24 cellular contexts compared by ENCODE assay signal in the genomic region with DNA sequence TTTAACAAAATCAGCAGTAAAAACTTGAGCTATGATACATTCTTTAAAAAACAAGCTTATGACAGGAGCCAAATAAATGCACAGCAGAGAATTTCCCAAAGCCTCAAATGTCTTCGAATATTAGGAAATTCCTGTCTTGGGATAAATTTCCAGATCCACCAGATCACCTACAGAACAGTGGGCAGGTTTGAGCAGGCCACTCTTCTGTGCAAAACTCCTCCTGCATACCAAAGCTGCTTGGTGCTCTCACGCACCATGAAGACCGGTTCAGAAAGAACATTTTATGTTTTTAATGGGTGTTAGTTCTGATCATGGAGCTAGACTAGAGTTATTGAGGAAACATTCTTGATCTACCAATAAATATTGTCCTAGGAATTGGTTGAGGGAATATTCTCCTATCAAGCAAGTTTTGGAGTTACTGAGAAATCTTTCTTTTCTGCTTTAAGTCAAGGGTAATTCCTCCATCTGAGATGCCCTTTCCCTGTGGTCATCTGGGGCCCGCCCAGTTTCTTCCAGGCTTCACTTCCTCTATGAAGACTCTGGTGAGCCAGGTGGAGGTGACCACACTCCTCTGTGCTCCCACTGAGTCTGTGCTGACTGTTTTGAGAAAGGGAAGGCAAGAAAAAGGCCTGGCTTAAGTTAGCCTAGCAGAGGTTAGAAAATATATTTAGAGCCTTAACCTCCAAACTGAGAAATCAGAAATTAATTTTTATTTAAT. TPM values are rescaled to one million over a fixed set of nuclear protein-coding genes. Genes with fewer than 3 reads are reported as not detected.
DNase-seq lines count a peak whose midpoint lies in the region; ATAC-seq, FAIRE-seq and TF ChIP-seq lines count a peak whose summit lies in the region.
"Had no signal": no experiment of that assay in that cellular context is flagged by ENCODE, and none has a peak within 500 bp of the region (broad histone marks: within the 10 kb centered on the region; RNA-seq: fewer than 3 reads in every experiment).

No MANE protein-coding gene starts in this region.

- no peaks in the 10 kb centered on the region for H3K36me3 ChIP-seq in bronchial epithelial cell (ENCODE audit: control insufficient read depth, insufficient read depth, low read length)

- H3K36me3 Mint-ChIP-seq in stimulated activated memory B cell treated with anti-CD40 and anti-IgM and Interleukin-4, amounts not matched to agents 10 μg/mL and 1 μg/mL and 100 μg/mL, for 72 hours = no peaks in the 10 kb centered on the region
- no peaks in the 10 kb centered on the region for H3K36me3 Mint-ChIP-seq in immature natural killer cell
- no peaks in the 10 kb centered on the region for H3K36me3 Mint-ChIP-seq in activated T-helper 17 cell treated with anti-CD3 and anti-CD28 coated beads, Interleukin-2, amount 50 U/mL, for 72 hours (ENCODE audit: low read depth)
- H3K36me3 Mint-ChIP-seq: CD4-positive, CD25-positive, alpha-beta regulatory T cell had no signal

- peak overlapping the region; percentile 86 for H3K27ac ChIP-seq in RWPE1
- H3K27ac ChIP-seq: A549, KMS-11, SK-N-MC had no signal

- no peak overlapping the region for H3K27ac Mint-ChIP-seq in stimulated activated memory B cell treated with anti-CD40 and anti-IgM and Interleukin-4, amounts not matched to agents 10 μg/mL and 1 μg/mL and 100 μg/mL, for 72 hours
- H3K27ac Mint-ChIP-seq in immature natural killer cell = no peak overlapping the region
- H3K27ac Mint-ChIP-seq in activated T-helper 17 cell treated with anti-CD3 and anti-CD28 coated beads, Interleukin-2, amount 50 U/mL, for 72 hours = no peak overlapping the region
- H3K27ac Mint-ChIP-seq: B cell; CD4-positive, CD25-positive, alpha-beta regulatory T cell; GM23338 had no signal

- no peak overlapping the region for H3K4me3 Mint-ChIP-seq in stimulated activated memory B cell treated with anti-CD40 and anti-IgM and Interleukin-4, amounts not matched to agents 10 μg/mL and 1 μg/mL and 100 μg/mL, for 72 hours
- H3K4me3 Mint-ChIP-seq in immature natural killer cell = no peak overlapping the region
- H3K4me3 Mint-ChIP-seq in activated T-helper 17 cell treated with anti-CD3 and anti-CD28 coated beads, Interleukin-2, amount 50 U/mL, for 72 hours = no peak overlapping the region
- H3K4me3 Mint-ChIP-seq: B cell; CD4-positive, CD25-positive, alpha-beta regulatory T cell; GM23338 had no signal

- POLR2A ChIA-PET in RWPE1 (lab: Yijun Ruan, JAX; ENCODE audit: low non-redundant PET) = no interaction called here

- ATAC-seq in stimulated activated memory B cell treated with anti-CD40 and anti-IgM and Interleukin-4, amounts not matched to agents 10 μg/mL and 1 μg/mL and 100 μg/mL, for 72 hours = peak; percentile 64
- no peak for ATAC-seq in GM19455 (IDR thresholded peaks at IDR 0.05; ENCODE audit: unreplicated experiment)
- ATAC-seq in activated T-helper 17 cell treated with anti-CD3 and anti-CD28 coated beads, Interleukin-2, amount 50 U/mL, for 72 hours (replicated peaks) = no peak
- ATAC-seq in GM21717 (IDR thresholded peaks at IDR 0.05; ENCODE audit: unreplicated experiment) = no peak
- ATAC-seq: A549, GM23338 had no signal

- peak; percentile 82 for FAIRE-seq in bronchial epithelial cell (lab: Jason Lieb, UNC)
- FAIRE-seq: A549 had no signal

- H3K4me3 ChIP-seq in bronchial epithelial cell (ENCODE audit: low read depth, low read length) = no peak overlapping the region
- H3K4me3 ChIP-seq: A549, GM23338, SK-N-MC had no signal

- peaks cover 63% of the 10 kb centered on the region for H3K4me1 Mint-ChIP-seq in stimulated activated memory B cell treated with anti-CD40 and anti-IgM and Interleukin-4, amounts not matched to agents 10 μg/mL and 1 μg/mL and 100 μg/mL, for 72 hours
- H3K4me1 Mint-ChIP-seq in immature natural killer cell = no peaks in the 10 kb centered on the region
- H3K4me1 Mint-ChIP-seq in activated T-helper 17 cell treated with anti-CD3 and anti-CD28 coated beads, Interleukin-2, amount 50 U/mL, for 72 hours = peaks cover 4% of the 10 kb centered on the region
- H3K4me1 Mint-ChIP-seq: CD4-positive, CD25-positive, alpha-beta regulatory T cell; GM23338 had no signal

- H3K9me3 Mint-ChIP-seq in stimulated activated memory B cell treated with anti-CD40 and anti-IgM and Interleukin-4, amounts not matched to agents 10 μg/mL and 1 μg/mL and 100 μg/mL, for 72 hours = no peaks in the 10 kb centered on the region
- no peaks in the 10 kb centered on the region for H3K9me3 Mint-ChIP-seq in immature natural killer cell
- H3K9me3 Mint-ChIP-seq in activated T-helper 17 cell treated with anti-CD3 and anti-CD28 coated beads, Interleukin-2, amount 50 U/mL, for 72 hours = no peaks in the 10 kb centered on the region
- H3K9me3 Mint-ChIP-seq: CD4-positive, CD25-positive, alpha-beta regulatory T cell; GM23338 had no signal

- no peak for TF ChIP-seq CTCF in RWPE1 (conservative IDR thresholded peaks at IDR 0.05; ENCODE audit: low read depth)
- no peak for TF ChIP-seq CTCF in bronchial epithelial cell (IDR thresholded peaks at IDR 0.05; ENCODE audit: insufficient read depth, low read length, severe bottlenecking)

- CTCF ChIA-PET in RWPE1 (lab: Yijun Ruan, JAX) = interaction anchor here (0.6 to 1.2 kb wide), 3 partner anchors 91 to 353 kb away, joined by 3 to 5 read pairs (median 4); no protein-coding TSS in a partner anchor

- no peaks in the 10 kb centered on the region for H3K27me3 Mint-ChIP-seq in stimulated activated memory B cell treated with anti-CD40 and anti-IgM and Interleukin-4, amounts not matched to agents 10 μg/mL and 1 μg/mL and 100 μg/mL, for 72 hours
- H3K27me3 Mint-ChIP-seq in immature natural killer cell (ENCODE audit: low read depth in 3 of 3) = peaks cover 0 to 6% (median 0%) of the 10 kb centered on the region in 3 donors
- no peaks in the 10 kb centered on the region for H3K27me3 Mint-ChIP-seq in activated T-helper 17 cell treated with anti-CD3 and anti-CD28 coated beads, Interleukin-2, amount 50 U/mL, for 72 hours
- H3K27me3 Mint-ChIP-seq: B cell had no signal

- DNase-seq in RWPE1 (ENCODE audit: low spot score) = peak; percentile 91
- peak; percentile 85 for DNase-seq in bronchial epithelial cell (ENCODE audit: low read depth)
- peak; percentile 29 for DNase-seq in islet precursor cell
- no peak for DNase-seq in immature natural killer cell
- DNase-seq: Caco-2; CD4-positive, CD25-positive, alpha-beta regulatory T cell; DMS 273 treated with DMSO at 0.1 percent for 48 hours; DMS79 treated with DMSO at 0.1 percent for 48 hours; HCEC 1CT; IMR-90; NCI-H1694; NCI-H2081; NCI-H2171; NCI-H526; SHP77 had no signal

- H3K27me3 ChIP-seq in bronchial epithelial cell (ENCODE audit: control insufficient read depth, insufficient read depth, low read length) = no peaks in the 10 kb centered on the region

RNA-seq across cellular contexts. Expression of a gene that starts 17.9 kb away (rescaled TPM):
- under 0.01 TPM in 1 of 2 replicates, not detected in the other for total RNA-seq in bronchial epithelial cell
- under 1 TPM in 1 of 3 donors, not detected in 2; 0.03 TPM for polyA plus RNA-seq in immature natural killer cell
- total RNA-seq in activated T-helper 17 cell treated with anti-CD3 and anti-CD28 coated beads, Interleukin-2, amount 50 U/mL, for 72 hours = under 1 TPM in 1 of 2 donors, not detected in 1; 0.13 TPM
- total RNA-seq: B cell; CD4-positive, CD25-positive, alpha-beta regulatory T cell had no signal
- polyA plus RNA-seq: CD4-positive, CD25-positive, alpha-beta regulatory T cell had no signal

Comparison
In these comparisons a context has a peak if more than half of its experiments do, and no peak if none do; other contexts are left out.
1. DNase-seq: peak in RWPE1 (single experiment), bronchial epithelial cell (single experiment) and islet precursor cell (single experiment); none in immature natural killer cell (0 of 3).